ENCODE assay signal across 23 cellular contexts in the genomic region with DNA sequence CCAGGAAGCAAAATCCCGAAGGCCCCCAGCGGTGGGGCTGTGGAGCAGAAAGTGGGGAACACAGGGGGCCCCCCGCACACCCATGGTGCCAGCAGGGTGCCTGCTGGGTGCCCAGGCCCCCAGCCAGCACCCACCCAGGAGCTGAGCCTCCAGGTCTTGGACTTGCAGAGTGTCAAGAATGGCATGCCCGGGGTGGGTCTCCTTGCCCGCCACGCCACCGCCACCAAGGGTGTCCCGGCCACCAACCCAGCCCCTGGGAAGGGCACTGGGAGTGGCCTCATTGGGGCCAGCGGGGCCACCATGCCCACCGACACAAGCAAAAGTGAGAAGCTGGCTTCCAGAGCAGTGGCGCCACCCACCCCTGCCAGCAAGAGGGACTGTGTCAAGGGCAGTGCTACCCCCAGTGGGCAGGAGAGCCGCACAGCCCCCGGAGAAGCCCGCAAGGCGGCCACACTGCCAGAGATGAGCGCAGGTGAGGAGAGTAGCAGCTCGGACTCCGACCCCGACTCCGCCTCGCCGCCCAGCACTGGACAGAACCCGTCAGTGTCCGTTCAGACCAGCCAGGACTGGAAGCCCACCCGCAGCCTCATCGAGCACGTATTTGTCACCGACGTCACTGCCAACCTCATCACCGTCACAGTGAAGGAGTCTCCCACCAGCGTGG. TPM values are rescaled to one million over a fixed set of nuclear protein-coding genes. Genes with fewer than 3 reads are reported as not detected.
DNase-seq lines count a peak whose midpoint lies in the region; ATAC-seq and TF ChIP-seq lines count a peak whose summit lies in the region.
"Had no signal": no experiment of that assay in that cellular context is flagged by ENCODE, and none has a peak within 500 bp of the region (broad histone marks: within the 10 kb centered on the region; RNA-seq: fewer than 3 reads in every experiment).

No MANE protein-coding gene starts in this region.

- CTCF ChIA-PET in CD8-positive, alpha-beta T cell (lab: Charles Lee), result interaction anchor here (0.9 to 1.3 kb wide), 2 partner anchors 9 to 186 kb away, joined by 4 read pairs; no protein-coding TSS in a partner anchor

- H3K27ac ChIP-seq in lower lobe of right lung (no peak overlapping the region), aorta (ENCODE audit: low read depth in 1 of 2, low read length in 2 of 2) (no peak overlapping the region)
- H3K27ac ChIP-seq in CD8-positive, alpha-beta T cell (ENCODE audit: low read depth, low read length), result no peak overlapping the region
- H3K27ac ChIP-seq: 22Rv1, A549, C4-2B, HL-60 had no signal

- peaks cover 47% of the 10 kb centered on the region for H3K27me3 Mint-ChIP-seq in CD8-positive, alpha-beta T cell (ENCODE audit: low read depth)

- H3K36me3 ChIP-seq in lower lobe of right lung (no peaks in the 10 kb centered on the region), aorta (ENCODE audit: control insufficient read depth in 1 of 2, insufficient read depth in 2 of 2, low read length in 1 of 2) (no peaks in the 10 kb centered on the region)
- H3K36me3 ChIP-seq in CD8-positive, alpha-beta T cell (ENCODE audit: insufficient read depth, low read length), result no peaks in the 10 kb centered on the region

- H3K27me3 ChIP-seq in lower lobe of right lung (ENCODE audit: low read depth) (peaks cover 58% of the 10 kb centered on the region), aorta (ENCODE audit: control insufficient read depth in 1 of 2, insufficient read depth in 2 of 2, low read length in 1 of 2) (no peaks in the 10 kb centered on the region)
- H3K27me3 ChIP-seq in CD8-positive, alpha-beta T cell (ENCODE audit: insufficient read depth, low read length), result peaks cover 10% of the 10 kb centered on the region

- H3K27ac Mint-ChIP-seq in CD8-positive, alpha-beta T cell, result no peak overlapping the region
- H3K27ac Mint-ChIP-seq: CD4-positive, alpha-beta T cell had no signal

- no peak overlapping the region for H3K4me3 ChIP-seq in lower lobe of right lung
- H3K4me3 ChIP-seq in aorta (ENCODE audit: low read length in 2 of 2), result no peak overlapping the region
- H3K4me3 ChIP-seq in CD8-positive, alpha-beta T cell (ENCODE audit: low read depth, low read length), result no peak overlapping the region
- H3K4me3 ChIP-seq: A549, HAP-1 had no signal

- H3K9me3 Mint-ChIP-seq in CD8-positive, alpha-beta T cell, result no peaks in the 10 kb centered on the region
- H3K9me3 Mint-ChIP-seq: CD4-positive, alpha-beta T cell; IgD-negative memory B cell had no signal

- H3K36me3 Mint-ChIP-seq in CD8-positive, alpha-beta T cell, result no peaks in the 10 kb centered on the region
- H3K36me3 Mint-ChIP-seq: IgD-negative memory B cell had no signal

- DNase-seq in Right ventricle myocardium inferior (ENCODE audit: missing footprints), result peak; percentile 57
- DNase-seq in left cardiac atrium, result no peak
- peak; percentile 52 for DNase-seq in ecto neural progenitor cell (ENCODE audit: low spot score)
- peak; percentile 43 for DNase-seq in lower lobe of right lung
- DNase-seq in aorta, result peak; percentile 31 to 75
- DNase-seq in NCI-H2227 treated with DMSO at 0.1 percent for 48 hours (lab: John Stamatoyannopoulos, UW), result no peak
- DNase-seq in CD8-positive, alpha-beta T cell, result no peak
- DNase-seq: AML-193; CD4-positive, alpha-beta T cell; DMS153; DMS79; GDM1 had no signal

- WGBS in aorta, 2 donors, result 97 to 99% methylated on average over 30 to 31 of the region's 31 CpGs

- POLR2A ChIA-PET in CD8-positive, alpha-beta T cell (lab: Charles Lee), result interaction anchor here (1.3 kb wide), 1 partner anchor 13 kb away, joined by 4 read pairs; a partner anchor contains a TSS

- TF ChIP-seq CTCF in lower lobe of right lung (IDR thresholded peaks at IDR 0.05), result no peak
- no peak for TF ChIP-seq CTCF in CD8-positive, alpha-beta T cell (IDR thresholded peaks at IDR 0.05)

- peaks cover 14% of the 10 kb centered on the region for H3K4me1 ChIP-seq in lower lobe of right lung
- no peaks in the 10 kb centered on the region for H3K4me1 ChIP-seq in aorta (ENCODE audit: control insufficient read depth in 1 of 2, insufficient read depth in 2 of 2, low read length in 2 of 2)
- peaks cover 17% of the 10 kb centered on the region for H3K4me1 ChIP-seq in CD8-positive, alpha-beta T cell (ENCODE audit: insufficient read depth, low read length)

- intact Hi-C loops in Right ventricle myocardium inferior (cut with DNase I), result no loop called here
- intact Hi-C loops in left cardiac atrium (cut with DNase I), result loop anchor here in 1 of 2 donors (5.0 kb wide), 2 partner anchors 188 to 208 kb away; no protein-coding TSS in a partner anchor
- intact Hi-C loops in lower lobe of right lung (cut with DNase I), result no loop called here
- intact Hi-C loops in aorta (cut with DNase I), result no loop called here
- intact Hi-C loops in CD8-positive, alpha-beta T cell (cut with DNase I, micrococcal nuclease), result no loop called here

- H3K4me1 Mint-ChIP-seq in CD8-positive, alpha-beta T cell (ENCODE audit: low read depth), result peaks cover 20% of the 10 kb centered on the region

- H3K9me3 ChIP-seq in lower lobe of right lung (no peaks in the 10 kb centered on the region), aorta (ENCODE audit: control insufficient read depth, low read length) (no peaks in the 10 kb centered on the region)
- H3K9me3 ChIP-seq in CD8-positive, alpha-beta T cell (ENCODE audit: low read length), result no peaks in the 10 kb centered on the region
- H3K9me3 ChIP-seq: A549, HAP-1 had no signal

- ATAC-seq in Right ventricle myocardium inferior, result no peak
- ATAC-seq in left cardiac atrium, result no peak
- no peak for ATAC-seq in lower lobe of right lung
- no peak for ATAC-seq in aorta (ENCODE audit: low FRiP score)
- no peak for ATAC-seq in GM19328 (IDR thresholded peaks at IDR 0.05; ENCODE audit: unreplicated experiment)
- no peak for ATAC-seq in CD8-positive, alpha-beta T cell
- ATAC-seq: A549 had no signal

- H3K4me3 Mint-ChIP-seq in CD8-positive, alpha-beta T cell, result no peak overlapping the region
- H3K4me3 Mint-ChIP-seq: CD4-positive, alpha-beta T cell had no signal

RNA-seq across cellular contexts. Expression of a gene that starts 6.5 kb away (rescaled TPM):
- total RNA-seq in Right ventricle myocardium inferior (4.2 TPM), left cardiac atrium (1 to 10 TPM; 3.1 to 3.5 TPM), lower lobe of right lung (3.9 TPM), aorta (1 to 10 TPM; 1.2 to 4.5 TPM)
- polyA plus RNA-seq in aorta, result not detected
- under 1 TPM; 0.14 to 0.56 TPM for total RNA-seq in CD8-positive, alpha-beta T cell

RNA-seq across cellular contexts. Expression of a gene that starts 12.4 kb away (rescaled TPM):
- total RNA-seq in Right ventricle myocardium inferior (5.3 TPM), left cardiac atrium (1 to 10 TPM; 4.1 to 5.9 TPM), lower lobe of right lung (5.8 TPM), aorta (1 to 10 TPM; 5.3 to 6.2 TPM)
- 1 to 10 TPM; 1.4 to 2.4 TPM for polyA plus RNA-seq in aorta
- 1 to 10 TPM; 3.7 to 4.0 TPM for total RNA-seq in CD8-positive, alpha-beta T cell

RNA-seq across cellular contexts. Expression of a gene that starts 53.7 kb away (rescaled TPM):
- total RNA-seq in Right ventricle myocardium inferior, result not detected
- total RNA-seq in left cardiac atrium, result not detected
- total RNA-seq in lower lobe of right lung, result 0.18 TPM
- total RNA-seq in aorta, result not detected
- polyA plus RNA-seq in aorta, result 10 to 100 TPM in 1 of 2 donors, not detected in 1; 10.9 TPM
- under 1 TPM in 1 of 2 experiments, not detected in 1; 0.16 TPM for total RNA-seq in CD8-positive, alpha-beta T cell
- total RNA-seq: CD4-positive, alpha-beta T cell; Daoy; H4; HT1080 had no signal
- polyA plus RNA-seq: A549, BJ had no signal

RNA-seq across cellular contexts. Expression of a gene that starts 54.8 kb away (rescaled TPM):
- 23.7 TPM for total RNA-seq in Right ventricle myocardium inferior
- total RNA-seq in left cardiac atrium, result 10 to 100 TPM; 17.9 to 24.2 TPM
- total RNA-seq in lower lobe of right lung, result 20.6 TPM
- 10 to 100 TPM; 10.7 to 13.4 TPM for total RNA-seq in aorta
- polyA plus RNA-seq in aorta, result 1 to 10 TPM; 2.5 to 8.0 TPM
- total RNA-seq in CD8-positive, alpha-beta T cell, result 100 to 1,000 TPM; 263 to 268 TPM

Comparison
In these comparisons a context has a peak if more than half of its experiments do, and no peak if none do; other contexts are left out.
1. DNase-seq: peak in Right ventricle myocardium inferior (single experiment), ecto neural progenitor cell (single experiment), lower lobe of right lung (single experiment) and aorta (2 of 2); none in left cardiac atrium (single experiment), NCI-H2227 treated with DMSO at 0.1 percent for 48 hours (single experiment) and CD8-positive, alpha-beta T cell (0 of 7).